ENCODE assay signal across 8 cellular contexts in genomic region chr17:20698463-20699206, GRCh38.
DNase-seq lines count a peak whose midpoint lies in the region; ATAC-seq and TF ChIP-seq lines count a peak whose summit lies in the region.
"Not testable (repeated sequence)": the region's sequence is repeated elsewhere in the genome, so short reads cannot be mapped to it uniquely, and the experiment has no call there.

No MANE protein-coding gene starts in this region.

- H3K36me3 Mint-ChIP-seq in activated CD4-positive, alpha-beta memory T cell treated with anti-CD3 and anti-CD28 coated beads for 36 hours = not testable (repeated sequence)

- peak overlapping the region; percentile 62 for H3K4me3 ChIP-seq in GM12875 (ENCODE audit: low read depth, low read length)

- H3K27me3 Mint-ChIP-seq in activated CD4-positive, alpha-beta memory T cell treated with anti-CD3 and anti-CD28 coated beads for 36 hours = not testable (repeated sequence)

- not testable (repeated sequence) for H3K4me1 Mint-ChIP-seq in activated CD4-positive, alpha-beta memory T cell treated with anti-CD3 and anti-CD28 coated beads for 36 hours (ENCODE audit: low read depth)

- peak; percentile 78 for DNase-seq in NOMO-1 treated with dmso at 0.1 percent for 144 hours (lab: John Stamatoyannopoulos, UW; ENCODE audit: unreplicated experiment)
- DNase-seq in activated CD4-positive, alpha-beta memory T cell treated with anti-CD3 and anti-CD28 coated beads for 36 hours = peak; percentile 27
- peak; percentile 75 to 85 for DNase-seq in foreskin keratinocyte
- peak in 4 of 6 experiments; percentile 5 to 40 (median 24) for DNase-seq in stimulated activated naive CD4-positive, alpha-beta T cell (lab: John Stamatoyannopoulos, UW)

- H3K27ac ChIP-seq in foreskin keratinocyte = not testable (repeated sequence)

- H3K9me3 Mint-ChIP-seq in activated CD4-positive, alpha-beta memory T cell treated with anti-CD3 and anti-CD28 coated beads for 36 hours = not testable (repeated sequence)

- TF ChIP-seq CTCF in GM12875 (IDR thresholded peaks at IDR 0.05; ENCODE audit: borderline replicate concordance, insufficient read depth, low read depth, low read length) = not testable (repeated sequence)
- TF ChIP-seq CTCF in foreskin keratinocyte (conservative IDR thresholded peaks at IDR 0.05) = peak; percentile 24

- not testable (repeated sequence) for H3K27me3 ChIP-seq in foreskin keratinocyte

- ATAC-seq in GM19452 (IDR thresholded peaks at IDR 0.05; ENCODE audit: unreplicated experiment) = peak; percentile 91
- peak; percentile 90 for ATAC-seq in HG02798 (IDR thresholded peaks at IDR 0.05; ENCODE audit: poor library complexity, unreplicated experiment)
- peak; percentile 89 for ATAC-seq in HG03457 (IDR thresholded peaks at IDR 0.05; ENCODE audit: unreplicated experiment)
- ATAC-seq in foreskin keratinocyte = peak; percentile 96

- CTCF ChIA-PET in activated CD4-positive, alpha-beta memory T cell treated with anti-CD3 and anti-CD28 coated beads for 36 hours (lab: Charles Lee) = not testable (repeated sequence)

- not testable (repeated sequence) for H3K4me1 ChIP-seq in foreskin keratinocyte

- not testable (repeated sequence) for H3K4me3 Mint-ChIP-seq in activated CD4-positive, alpha-beta memory T cell treated with anti-CD3 and anti-CD28 coated beads for 36 hours

- not testable (repeated sequence) for H3K27ac Mint-ChIP-seq in activated CD4-positive, alpha-beta memory T cell treated with anti-CD3 and anti-CD28 coated beads for 36 hours

- POLR2A ChIA-PET in activated CD4-positive, alpha-beta memory T cell treated with anti-CD3 and anti-CD28 coated beads for 36 hours (lab: Charles Lee) = not testable (repeated sequence)

- intact Hi-C loops in activated CD4-positive, alpha-beta memory T cell treated with anti-CD3 and anti-CD28 coated beads for 36 hours (cut with micrococcal nuclease) = not testable (repeated sequence)

Comparison
In these comparisons a context has a peak if more than half of its experiments do, and no peak if none do; other contexts are left out.
1. DNase-seq: peak in every context shown above with its lines; median percentile 80 in foreskin keratinocyte; 78 in NOMO-1 treated with dmso at 0.1 percent for 144 hours; 27 in activated CD4-positive, alpha-beta memory T cell treated with anti-CD3 and anti-CD28 coated beads for 36 hours; 24 in stimulated activated naive CD4-positive, alpha-beta T cell.